In genomic region chr17:28008526-28008925, GRCh38 we compare ENCODE assay signal across 1 cellular context.
TF ChIP-seq lines count a peak whose summit lies in the region.

No MANE protein-coding gene starts in this region.

TF ChIP-seq in K562, 482 proteins besides CTCF, POLR2A, EP300 and RAD21 (continued from another document):
- no peak; a peak in 1 of 4 replicates for TF ChIP-seq MLX (CRISPR knock-in tag; conservative IDR thresholded peaks at IDR 0.05)
- TF ChIP-seq ZNF184 (CRISPR knock-in tag; IDR thresholded peaks at IDR 0.05): no peak
- TF ChIP-seq STAT5B (CRISPR knock-in tag; IDR thresholded peaks at IDR 0.05): no peak
- TF ChIP-seq CHD4 (IDR thresholded peaks at IDR 0.05; ENCODE audit: insufficient read depth, insufficient replicate concordance, low read depth, low read length, poor library complexity, severe bottlenecking): no peak
- peak; percentile 72; the same call in 1 of the 2 replicates for TF ChIP-seq ZNF589 (CRISPR knock-in tag; IDR thresholded peaks at IDR 0.05; ENCODE audit: low read depth)
- peak; percentile 53; the same call in 1 of the 2 replicates for TF ChIP-seq ELF1 (tag; IDR thresholded peaks at IDR 0.05)
- no peak; the same call in 1 of the 2 replicates for TF ChIP-seq ZBTB49 (CRISPR knock-in tag; IDR thresholded peaks at IDR 0.05; ENCODE audit: borderline replicate concordance)
- no peak for TF ChIP-seq ZBTB43 (CRISPR knock-in tag; IDR thresholded peaks at IDR 0.05)
- TF ChIP-seq GTF2B (IDR thresholded peaks at IDR 0.05; ENCODE audit: extremely low read depth, insufficient read length): no peak
- TF ChIP-seq MAZ (CRISPR knock-in tag; conservative IDR thresholded peaks at IDR 0.05 in 1 of 2, IDR thresholded peaks at IDR 0.05 in 1 of 2): peak in 1 of 2 experiments; percentile 92; a peak in 2 of 4 replicates
- TF ChIP-seq RBM15 (IDR thresholded peaks at IDR 0.05; ENCODE audit: insufficient read depth, low read length): no peak
- TF ChIP-seq TOE1 (IDR thresholded peaks at IDR 0.05; ENCODE audit: borderline replicate concordance): no peak
- 0 out of 2 replicates have a peak, but pooled peaks have one; percentile 31 for TF ChIP-seq TOE1 (CRISPR knock-in tag; IDR thresholded peaks at IDR 0.05; ENCODE audit: borderline replicate concordance, low read depth)
- TF ChIP-seq, protein P1, sequence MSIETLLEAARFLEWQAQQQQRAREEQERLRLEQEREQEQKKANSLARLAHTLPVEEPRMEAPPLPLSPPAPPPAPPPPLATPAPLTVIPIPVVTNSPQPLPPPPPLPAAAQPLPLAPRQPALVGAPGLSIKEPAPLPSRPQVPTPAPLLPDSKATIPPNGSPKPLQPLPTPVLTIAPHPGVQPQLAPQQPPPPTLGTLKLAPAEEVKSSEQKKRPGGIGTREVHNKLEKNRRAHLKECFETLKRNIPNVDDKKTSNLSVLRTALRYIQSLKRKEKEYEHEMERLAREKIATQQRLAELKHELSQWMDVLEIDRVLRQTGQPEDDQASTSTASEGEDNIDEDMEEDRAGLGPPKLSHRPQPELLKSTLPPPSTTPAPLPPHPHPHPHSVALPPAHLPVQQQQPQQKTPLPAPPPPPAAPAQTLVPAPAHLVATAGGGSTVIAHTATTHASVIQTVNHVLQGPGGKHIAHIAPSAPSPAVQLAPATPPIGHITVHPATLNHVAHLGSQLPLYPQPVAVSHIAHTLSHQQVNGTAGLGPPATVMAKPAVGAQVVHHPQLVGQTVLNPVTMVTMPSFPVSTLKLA (conservative IDR thresholded peaks at IDR 0.05): peak; percentile 67 to 88
- TF ChIP-seq ARID3B (CRISPR knock-in tag; IDR thresholded peaks at IDR 0.05; ENCODE audit: borderline replicate concordance): no peak
- TF ChIP-seq ZNF444 (CRISPR knock-in tag; IDR thresholded peaks at IDR 0.05): no peak
- TF ChIP-seq MTA3 (IDR thresholded peaks at IDR 0.05; ENCODE audit: borderline replicate concordance): no peak
- TF ChIP-seq ZNF212 (CRISPR knock-in tag; IDR thresholded peaks at IDR 0.05): no peak
- TF ChIP-seq RB1 (IDR thresholded peaks at IDR 0.05; ENCODE audit: low read depth): no peak
- TF ChIP-seq FOXK1 (CRISPR knock-in tag; IDR thresholded peaks at IDR 0.05; ENCODE audit: borderline replicate concordance): no peak
- TF ChIP-seq ARHGAP35 (IDR thresholded peaks at IDR 0.05; ENCODE audit: partially characterized antibody): no peak
- no peak for TF ChIP-seq CEBPB (tag; IDR thresholded peaks at IDR 0.05)
- TF ChIP-seq REST (CRISPR knock-in tag; IDR thresholded peaks at IDR 0.05; ENCODE audit: low read depth): peak; percentile 98
